24 cellular contexts compared by ENCODE assay signal in genomic region chr2:168974370-168974769, GRCh38. TPM values are rescaled to one million over a fixed set of nuclear protein-coding genes. Genes with fewer than 3 reads are reported as not detected.
"Had no signal": no experiment of that assay in that cellular context is flagged by ENCODE, and none has a peak within 500 bp of the region (broad histone marks: within the 10 kb centered on the region; RNA-seq: fewer than 3 reads in every experiment).

No MANE protein-coding gene starts in this region.

- ATAC-seq: left lobe of liver had no signal

- H3K27me3 Mint-ChIP-seq: activated T-cell treated with anti-CD3 and anti-CD28 coated beads, Interleukin-2, amount 50 U/mL, for 24 hours; central memory CD8-positive, alpha-beta T cell had no signal

- DNase-seq: activated CD4-positive, alpha-beta T cell treated with anti-CD3 and anti-CD28 coated beads, Interleukin-2, amount 50 U/mL, for 48 hours; activated naive CD4-positive, alpha-beta T cell treated with anti-CD3 and anti-CD28 coated beads for 36 hours; activated T-cell treated with anti-CD3 and anti-CD28 coated beads, Interleukin-2, amount 50 U/mL, for 24 hours; colonic mucosa; foreskin melanocyte; glutamatergic neuron; hypothalamus; islet precursor cell; occipital lobe; posterior cingulate gyrus; stimulated activated CD4-positive, alpha-beta T cell treated with anti-CD3 and anti-CD28 coated beads, Interleukin-2, amount 100 ng/mL, for 24 hours; stimulated activated naive CD4-positive, alpha-beta T cell treated with Interleukin-2 at 50 U/mL for 16 hours; transverse colon; uterus; WERI-Rb-1 had no signal

- H3K9me3 Mint-ChIP-seq: activated naive CD4-positive, alpha-beta T cell treated with anti-CD3 and anti-CD28 coated beads for 36 hours; activated T-cell treated with anti-CD3 and anti-CD28 coated beads, Interleukin-2, amount 50 U/mL, for 24 hours; central memory CD8-positive, alpha-beta T cell; mesothelial cell of epicardium had no signal

- H3K9me3 ChIP-seq: ascending aorta, colonic mucosa, transverse colon, uterus had no signal

- H3K4me1 ChIP-seq: ascending aorta, colonic mucosa, transverse colon, uterus had no signal

- H3K4me1 Mint-ChIP-seq: central memory CD8-positive, alpha-beta T cell; mesothelial cell of epicardium had no signal

- H3K27ac Mint-ChIP-seq: activated naive CD4-positive, alpha-beta T cell treated with anti-CD3 and anti-CD28 coated beads for 36 hours; activated T-cell treated with anti-CD3 and anti-CD28 coated beads, Interleukin-2, amount 50 U/mL, for 24 hours; mesothelial cell of epicardium had no signal

- H3K27ac ChIP-seq: ascending aorta, colonic mucosa, transverse colon, uterus, WERI-Rb-1 had no signal

- H3K4me3 Mint-ChIP-seq: activated naive CD4-positive, alpha-beta T cell treated with anti-CD3 and anti-CD28 coated beads for 36 hours; activated T-cell treated with anti-CD3 and anti-CD28 coated beads, Interleukin-2, amount 50 U/mL, for 24 hours; central memory CD8-positive, alpha-beta T cell; mesothelial cell of epicardium had no signal

- H3K4me3 ChIP-seq: ascending aorta, colonic mucosa, transverse colon, uterus had no signal

- H3K36me3 ChIP-seq: ascending aorta, colonic mucosa, transverse colon, uterus, WERI-Rb-1 had no signal

- H3K36me3 Mint-ChIP-seq: mesothelial cell of epicardium had no signal

- H3K27me3 ChIP-seq: ascending aorta, colonic mucosa, transverse colon, uterus had no signal

RNA-seq across cellular contexts. Expression of gene ABCB11, which starts 56.8 kb away (rescaled TPM):
- total RNA-seq: activated naive CD4-positive, alpha-beta T cell treated with anti-CD3 and anti-CD28 coated beads for 36 hours; ascending aorta; lung microvascular endothelial cell; myocyte; renal cortical epithelial cell; T-helper 2 cell treated with Interferon-gamma antibody and Interleukin-4, amounts not matched to agents 100 ng/mL and 5 ng/mL, for 36 hours had no signal
- polyA plus RNA-seq: neural cell had no signal
